9 cellular contexts compared by ENCODE assay signal in the genomic region with DNA sequence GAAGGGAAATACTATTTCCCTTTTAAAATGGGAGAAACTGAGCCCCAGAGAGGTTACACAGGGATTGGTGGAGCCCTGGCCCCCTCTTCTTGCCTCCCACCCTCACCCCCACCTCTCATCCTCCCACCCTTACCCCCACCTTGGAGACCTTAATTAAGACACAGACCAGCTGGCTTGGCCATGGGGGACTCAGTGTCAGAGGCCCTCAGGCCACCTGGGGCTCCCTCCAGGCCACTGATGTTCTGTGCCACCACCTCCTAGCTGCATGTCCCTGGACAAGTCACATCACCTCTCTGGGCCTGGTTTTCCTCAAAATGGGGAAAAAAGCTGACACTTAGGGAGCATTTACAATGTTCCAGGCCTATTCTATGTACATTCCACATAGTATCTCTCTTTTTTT.
"Had no signal": no experiment of that assay in that cellular context is flagged by ENCODE, and none has a peak within 500 bp of the region (broad histone marks: within the 10 kb centered on the region; RNA-seq: fewer than 3 reads in every experiment).

No MANE protein-coding gene starts in this region.

- DNase-seq: KBM-7, MV-4-11, NCI-H1048, NCI-H2171 treated with DMSO at 0.1 percent for 48 hours, NCI-H446 treated with DMSO at 0.1 percent for 48 hours, PC-3, SJCRH30 had no signal

- H3K4me3 ChIP-seq: SJCRH30 had no signal

- H3K9me3 ChIP-seq: SJCRH30 had no signal

- H3K27ac ChIP-seq: RWPE1 had no signal

- H3K36me3 ChIP-seq: SJCRH30 had no signal

- ATAC-seq: Panc1, PC-3 had no signal

- H3K27me3 ChIP-seq: SJCRH30 had no signal
